In genomic region chr2:88831792-88832248, GRCh38 we compare ENCODE assay signal across 8 cellular contexts.
DNase-seq lines count a peak whose midpoint lies in the region; ATAC-seq, FAIRE-seq and TF ChIP-seq lines count a peak whose summit lies in the region.

No MANE protein-coding gene starts in this region.

- TF ChIP-seq CTCF in D721Med (IDR thresholded peaks at IDR 0.05; ENCODE audit: insufficient read depth, missing control alignments) (peak; percentile 58), OCI-LY3 (IDR thresholded peaks at IDR 0.05; ENCODE audit: low read depth, low read length) (peak; percentile 73), liver (IDR thresholded peaks at IDR 0.05; ENCODE audit: low read depth, low read length, missing input control) (peak; percentile 46), tibial nerve (IDR thresholded peaks at IDR 0.05) (peak; percentile 23 to 50 (median 36))

- H3K27ac ChIP-seq in OCI-LY3 (ENCODE audit: low read length) = no peak overlapping the region
- no peak overlapping the region for H3K27ac ChIP-seq in liver (ENCODE audit: low read depth in 1 of 2, low read length in 2 of 2)
- H3K27ac ChIP-seq in tibial nerve = no peak overlapping the region

- H3K9ac ChIP-seq in OCI-LY3 (ENCODE audit: low read length) = no peak overlapping the region
- H3K9ac ChIP-seq in liver (ENCODE audit: low read depth in 1 of 2, low read length in 2 of 2) = no peak overlapping the region

- H3K4me3 ChIP-seq in OCI-LY3 (ENCODE audit: low read length) = no peak overlapping the region
- no peak overlapping the region for H3K4me3 ChIP-seq in liver (ENCODE audit: low read depth in 1 of 3, low read length in 3 of 3)
- H3K4me3 ChIP-seq in tibial nerve = no peak overlapping the region

- no peaks in the 10 kb centered on the region for H4K20me1 ChIP-seq in OCI-LY3 (ENCODE audit: insufficient read depth, low read length)

- peak; percentile 97 for ATAC-seq in HG03066 (IDR thresholded peaks at IDR 0.05; ENCODE audit: low read depth, unreplicated experiment)

- TF ChIP-seq EP300 in tibial nerve (IDR thresholded peaks at IDR 0.05) = no peak

- H2AFZ ChIP-seq in OCI-LY3 (ENCODE audit: low read depth, low read length) = peak overlapping the region; percentile 68

- H3K4me1 ChIP-seq in OCI-LY3 (ENCODE audit: low read length) (no peaks in the 10 kb centered on the region), liver (ENCODE audit: control insufficient read depth in 4 of 4, insufficient read depth in 4 of 4, low read length in 3 of 4) (no peaks in the 10 kb centered on the region), tibial nerve (no peaks in the 10 kb centered on the region)

- no peak for FAIRE-seq in D721Med (lab: Jason Lieb, UNC)

- H3K36me3 ChIP-seq in OCI-LY3 (replicated peaks; ENCODE audit: low read depth, low read length) (no peaks in the 10 kb centered on the region), liver (ENCODE audit: control insufficient read depth in 4 of 4, insufficient read depth in 3 of 4, low read depth in 1 of 4, low read length in 3 of 4) (no peaks in the 10 kb centered on the region), tibial nerve (no peaks in the 10 kb centered on the region)

- peak; percentile 45 to 71 for TF ChIP-seq RAD21 in liver (IDR thresholded peaks at IDR 0.05)

- peaks cover 5% of the 10 kb centered on the region; the same call in 1 of the 2 replicates for H3K9me3 ChIP-seq in OCI-LY3 (ENCODE audit: insufficient read depth, low read length)
- H3K9me3 ChIP-seq in liver (ENCODE audit: control insufficient read depth in 4 of 4, low read length in 3 of 4) = no peaks in the 10 kb centered on the region
- no peaks in the 10 kb centered on the region for H3K9me3 ChIP-seq in tibial nerve

- H3K27me3 ChIP-seq in OCI-LY3 (ENCODE audit: low read depth, low read length) = peaks cover 8% of the 10 kb centered on the region; the same call in 1 of the 2 replicates
- no peaks in the 10 kb centered on the region for H3K27me3 ChIP-seq in liver (ENCODE audit: control insufficient read depth in 4 of 4, insufficient read depth in 4 of 4, low read length in 3 of 4)
- H3K27me3 ChIP-seq in tibial nerve = no peaks in the 10 kb centered on the region

- DNase-seq in D721Med (ENCODE audit: insufficient read length, low spot score) (no peak), amniotic epithelial cell (ENCODE audit: low read depth) (peak; percentile 2), tibial nerve (ENCODE audit: low spot score in 2 of 2) (peak in 1 of 2 donors; percentile 33), NCI-H1436 treated with DMSO at 0.1 percent for 48 hours (lab: John Stamatoyannopoulos, UW) (no peak)

- H3K4me2 ChIP-seq in OCI-LY3 (ENCODE audit: low read length) = no peak overlapping the region

- TF ChIP-seq POLR2A in GM19099 (IDR thresholded peaks at IDR 0.05; ENCODE audit: extremely low read depth, insufficient read length, low read depth) (peak; percentile 68), tibial nerve (IDR thresholded peaks at IDR 0.05) (no peak)

- 40% methylated on average over 7 of the region's 7 CpGs for WGBS in liver
- 29 to 43% methylated on average over 6 of the region's 7 CpGs for WGBS in tibial nerve, 2 donors

- H3K79me2 ChIP-seq in OCI-LY3 (ENCODE audit: low read length) = no peaks in the 10 kb centered on the region

TF ChIP-seq in liver, 16 proteins besides CTCF, POLR2A, EP300 and RAD21:
- TF ChIP-seq YY1 (IDR thresholded peaks at IDR 0.05) (no peak), ATF3 (IDR thresholded peaks at IDR 0.05) (no peak), RXRA (IDR thresholded peaks at IDR 0.05) (no peak), FOXA2 (IDR thresholded peaks at IDR 0.05) (no peak), NR2F2 (IDR thresholded peaks at IDR 0.05) (no peak), ZBTB33 (IDR thresholded peaks at IDR 0.05) (no peak), JUND (IDR thresholded peaks at IDR 0.05) (no peak), TAF1 (conservative IDR thresholded peaks at IDR 0.05) (no peak), SP1 (IDR thresholded peaks at IDR 0.05) (no peak), HNF4G (IDR thresholded peaks at IDR 0.05) (no peak), FOXA1 (IDR thresholded peaks at IDR 0.05) (no peak), EGR1 (IDR thresholded peaks at IDR 0.05; ENCODE audit: low read depth in 2 of 2) (no peak), HNF4A (conservative IDR thresholded peaks at IDR 0.05) (no peak), REST (IDR thresholded peaks at IDR 0.05) (no peak)
